In the genomic region with DNA sequence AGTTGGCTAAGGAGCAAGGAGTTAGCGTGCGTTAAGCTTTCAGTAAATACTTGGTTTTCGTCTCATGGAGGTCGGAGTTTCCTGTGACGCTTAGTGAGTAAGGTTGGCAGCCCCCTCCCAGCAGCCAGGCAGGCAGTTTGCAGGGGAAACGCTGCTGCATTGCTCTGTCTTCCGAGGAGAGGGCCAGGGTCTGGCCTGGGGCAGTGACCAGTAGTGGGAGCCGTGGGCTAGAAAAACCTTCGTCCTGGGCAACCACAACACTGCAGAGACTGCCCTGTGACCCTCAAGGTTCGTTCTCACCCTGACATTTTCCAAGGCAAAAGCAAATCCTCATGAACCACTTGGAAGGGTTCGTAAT, we compare ENCODE assay signal across 6 cellular contexts. TPM values are rescaled to one million over a fixed set of nuclear protein-coding genes. Genes with fewer than 3 reads are reported as not detected.
A peak's percentile ranks its signal among the peaks of the same experiment; 100 is the strongest.
DNase-seq lines count a peak whose midpoint lies in the region; ATAC-seq and TF ChIP-seq lines count a peak whose summit lies in the region.

No MANE protein-coding gene starts in this region.

- peaks cover 46% of the 10 kb centered on the region for H3K4me1 ChIP-seq in vagina

- no peaks in the 10 kb centered on the region for H3K9me3 ChIP-seq in vagina

- no peak for TF ChIP-seq CTCF in vagina (IDR thresholded peaks at IDR 0.05)

- peak overlapping the region; percentile 93 for H3K4me3 ChIP-seq in iPS-11a (ENCODE audit: low read depth, low read length)
- H3K4me3 ChIP-seq in vagina: peak overlapping the region; percentile 84 to 93

- no peak for TF ChIP-seq POLR2A in vagina (IDR thresholded peaks at IDR 0.05)

- peak; percentile 2 for ATAC-seq in GM18907 (IDR thresholded peaks at IDR 0.05; ENCODE audit: unreplicated experiment)

- H3K27me3 ChIP-seq in vagina: no peaks in the 10 kb centered on the region

- H3K36me3 ChIP-seq in vagina: no peaks in the 10 kb centered on the region

- intact Hi-C loops in vagina (cut with DNase I): no loop called here

- DNase-seq in SK-N-DZ (ENCODE audit: low spot score) (peak; percentile 29), vagina (ENCODE audit: extremely low spot score in 2 of 2) (no peak), NCI-H2171 (lab: John Stamatoyannopoulos, UW) (no peak)
- DNase-seq in activated CD4-positive, CD25-positive, alpha-beta regulatory T cell treated with anti-CD3 and anti-CD28 coated beads, Interleukin-2, amount 50 U/mL, for 72 hours: no peak

- H3K27ac ChIP-seq in vagina: peak overlapping the region; percentile 85

RNA-seq across cellular contexts. Expression of a gene that starts 0.4 kb away (rescaled TPM):
- polyA plus RNA-seq in SK-N-DZ (2014; cell fraction: cytosol; rRNA removed): 6.0 and 7.4 TPM in 2 replicates
- polyA plus RNA-seq in SK-N-DZ (2014; cell fraction: nucleus; rRNA removed): 62.1 and 116 TPM in 2 replicates
- total RNA-seq in vagina: 56.5 TPM

RNA-seq across cellular contexts. Expression of a gene that starts 0.6 kb away (rescaled TPM):
- 66.9 and 67.3 TPM in 2 replicates for polyA plus RNA-seq in SK-N-DZ (2014; cell fraction: cytosol; rRNA removed)
- 79.4 and 99.7 TPM in 2 replicates for polyA plus RNA-seq in SK-N-DZ (2014; cell fraction: nucleus; rRNA removed)
- 89.1 TPM for total RNA-seq in vagina

RNA-seq across cellular contexts. Expression of a gene that starts 40.7 kb away (rescaled TPM):
- polyA plus RNA-seq in SK-N-DZ (2014; cell fraction: cytosol; rRNA removed): 1.3 and 1.5 TPM in 2 replicates
- 11.1 and 12.0 TPM in 2 replicates for polyA plus RNA-seq in SK-N-DZ (2014; cell fraction: nucleus; rRNA removed)
- 16.2 TPM for total RNA-seq in vagina

RNA-seq across cellular contexts. Expression of a gene that starts 54.2 kb away (rescaled TPM):
- polyA plus RNA-seq in SK-N-DZ (2014; cell fraction: cytosol; rRNA removed): 0.15 and 0.30 TPM in 2 replicates
- polyA plus RNA-seq in SK-N-DZ (2014; cell fraction: nucleus; rRNA removed): 1.7 and 1.8 TPM in 2 replicates
- total RNA-seq in vagina: 28.0 TPM
